In genomic region chr1:109499081-109499480, GRCh38 we compare ENCODE assay signal across 16 cellular contexts. TPM values are rescaled to one million over a fixed set of nuclear protein-coding genes. Genes with fewer than 3 reads are reported as not detected.
DNase-seq lines count a peak whose midpoint lies in the region; ATAC-seq and TF ChIP-seq lines count a peak whose summit lies in the region.
"Had no signal": no experiment of that assay in that cellular context is flagged by ENCODE, and none has a peak within 500 bp of the region (broad histone marks: within the 10 kb centered on the region; RNA-seq: fewer than 3 reads in every experiment).

No MANE protein-coding gene starts in this region.

- no peaks in the 10 kb centered on the region for H3K9me3 ChIP-seq in CD8-positive, alpha-beta T cell (ENCODE audit: low read length)
- no peaks in the 10 kb centered on the region for H3K9me3 ChIP-seq in WERI-Rb-1 (ENCODE audit: severe bottlenecking)
- no peaks in the 10 kb centered on the region for H3K9me3 ChIP-seq in skeletal muscle satellite cell (replicated peaks; ENCODE audit: low read length)
- H3K9me3 ChIP-seq: BE2C, HAP-1, mucosa of descending colon had no signal

- peaks cover 22% of the 10 kb centered on the region for H3K36me3 ChIP-seq in CD8-positive, alpha-beta T cell (ENCODE audit: insufficient read depth, low read length)
- peaks cover 20% of the 10 kb centered on the region for H3K36me3 ChIP-seq in WERI-Rb-1
- peaks cover 31% of the 10 kb centered on the region for H3K36me3 ChIP-seq in skeletal muscle satellite cell (ENCODE audit: insufficient read depth, low read length)
- H3K36me3 ChIP-seq: BE2C had no signal

- H3K27me3 ChIP-seq in CD8-positive, alpha-beta T cell (ENCODE audit: insufficient read depth, low read length) = no peaks in the 10 kb centered on the region
- H3K27me3 ChIP-seq in WERI-Rb-1 (ENCODE audit: insufficient read depth, low read depth, severe bottlenecking) = no peaks in the 10 kb centered on the region
- no peaks in the 10 kb centered on the region for H3K27me3 ChIP-seq in skeletal muscle satellite cell (ENCODE audit: control insufficient read depth, insufficient read depth, low read length)
- H3K27me3 ChIP-seq: BE2C had no signal

- peaks cover 41% of the 10 kb centered on the region for H3K36me3 Mint-ChIP-seq in CD8-positive, alpha-beta T cell

- H3K4me1 Mint-ChIP-seq in CD8-positive, alpha-beta T cell (ENCODE audit: low read depth) = peaks cover 87% of the 10 kb centered on the region

- ATAC-seq in CD8-positive, alpha-beta T cell = no peak
- ATAC-seq in GM19324 (IDR thresholded peaks at IDR 0.05; ENCODE audit: low FRiP score, unreplicated experiment) = no peak
- ATAC-seq in HG02938 (IDR thresholded peaks at IDR 0.05; ENCODE audit: unreplicated experiment) = no peak
- no peak for ATAC-seq in HG02678 (IDR thresholded peaks at IDR 0.05; ENCODE audit: unreplicated experiment)

- CTCF ChIA-PET in CD8-positive, alpha-beta T cell (lab: Charles Lee) = interaction anchor here (0.7 to 43.6 kb wide), 9 partner anchors 6 to 278 kb away, joined by 3 to 1903 read pairs (median 5); partner anchors contain the start of genes AMIGO1, ATXN7L2, CYB561D1 and GPR61

- peak overlapping the region; percentile 63 for H3K4me3 Mint-ChIP-seq in CD8-positive, alpha-beta T cell

- H3K27ac ChIP-seq in CD8-positive, alpha-beta T cell (ENCODE audit: low read depth, low read length) = peak overlapping the region; percentile 17
- H3K27ac ChIP-seq in WERI-Rb-1 (peak overlapping the region; percentile 41), epithelial cell of prostate (peak overlapping the region; percentile 57)

- H3K4me3 ChIP-seq in CD8-positive, alpha-beta T cell (ENCODE audit: low read depth, low read length) = no peak overlapping the region
- H3K4me3 ChIP-seq in WERI-Rb-1 (ENCODE audit: low read depth, low read length) (no peak overlapping the region), skeletal muscle satellite cell (ENCODE audit: low read length) (no peak overlapping the region)
- H3K4me3 ChIP-seq: HAP-1, mucosa of descending colon had no signal

- peak overlapping the region; percentile 30 for H3K4me2 ChIP-seq in skeletal muscle satellite cell (ENCODE audit: low read length)

- H3K27me3 Mint-ChIP-seq in CD8-positive, alpha-beta T cell (ENCODE audit: low read depth) = no peaks in the 10 kb centered on the region

- POLR2A ChIA-PET in CD8-positive, alpha-beta T cell (lab: Charles Lee) = interaction anchor here (0.7 to 12.9 kb wide), 5 partner anchors 9 to 151 kb away, joined by 3 to 132 read pairs (median 17); partner anchors contain the start of genes AMIGO1 and ATXN7L2

- DNase-seq in CD8-positive, alpha-beta T cell = peak in 1 of 7 experiments; percentile 35
- DNase-seq in WERI-Rb-1 (no peak), epithelial cell of prostate (ENCODE audit: low read depth, low spot score) (no peak)
- DNase-seq in stimulated activated naive CD4-positive, alpha-beta T cell treated with Interleukin-2 at 50 U/mL for 16 hours (lab: John Stamatoyannopoulos, UW) = no peak
- DNase-seq: activated CD4-positive, alpha-beta T cell treated with anti-CD3 and anti-CD28 coated beads for 48 hours; activated gamma-delta T cell; mucosa of descending colon; NCI-H2107; stimulated activated CD4-positive, alpha-beta T cell treated with anti-CD3 and anti-CD28 coated beads, Interleukin-1b, Interleukin-23, amount 100 ng/mL, for 48 hours had no signal

- H3K9me3 Mint-ChIP-seq in CD8-positive, alpha-beta T cell = no peaks in the 10 kb centered on the region

- no peak overlapping the region for H3K9ac ChIP-seq in skeletal muscle satellite cell (ENCODE audit: low read depth, low read length)

- H3K4me1 ChIP-seq in CD8-positive, alpha-beta T cell (ENCODE audit: insufficient read depth, low read length) = peaks cover 92% of the 10 kb centered on the region
- peaks cover 26% of the 10 kb centered on the region for H3K4me1 ChIP-seq in skeletal muscle satellite cell (ENCODE audit: control insufficient read depth, insufficient read depth, low read length)
- H3K4me1 ChIP-seq: BE2C had no signal

- peak overlapping the region; percentile 97 for H3K27ac Mint-ChIP-seq in CD8-positive, alpha-beta T cell

- intact Hi-C loops in CD8-positive, alpha-beta T cell (cut with DNase I, micrococcal nuclease) = no loop called here

- TF ChIP-seq CTCF in CD8-positive, alpha-beta T cell (IDR thresholded peaks at IDR 0.05) = no peak
- TF ChIP-seq CTCF in WERI-Rb-1 (IDR thresholded peaks at IDR 0.05; ENCODE audit: low read depth, low read length) = no peak

RNA-seq across cellular contexts. Expression of gene CYB561D1, which starts 5.2 kb away (rescaled TPM):
- 10 to 100 TPM; 10.2 to 12.3 TPM for total RNA-seq in CD8-positive, alpha-beta T cell
- 3.3 and 4.4 TPM in 2 replicates for total RNA-seq in skeletal muscle satellite cell (2012; rRNA removed)

RNA-seq across cellular contexts. Expression of gene AMIGO1, which starts 10.4 kb away (rescaled TPM):
- total RNA-seq in CD8-positive, alpha-beta T cell = 1 to 10 TPM; 8.6 to 9.6 TPM
- total RNA-seq in skeletal muscle satellite cell (2012; rRNA removed) = under 0.01 and 0.25 TPM in 2 replicates

RNA-seq across cellular contexts. Expression of gene ATXN7L2, which starts 15.4 kb away (rescaled TPM):
- total RNA-seq in CD8-positive, alpha-beta T cell = 10 to 100 TPM; 16.8 to 19.4 TPM
- 1.5 and 4.1 TPM in 2 replicates for total RNA-seq in skeletal muscle satellite cell (2012; rRNA removed)

RNA-seq across cellular contexts. Expression of gene SYPL2, which starts 32.7 kb away (rescaled TPM):
- not detected for total RNA-seq in CD8-positive, alpha-beta T cell
- under 0.01 and 0.25 TPM in 2 replicates for total RNA-seq in skeletal muscle satellite cell (2012; rRNA removed)
- total RNA-seq: OCI-LY7 had no signal

RNA-seq across cellular contexts. Expression of gene GPR61, which starts 40.6 kb away (rescaled TPM):
- total RNA-seq in CD8-positive, alpha-beta T cell = under 1 TPM; 0.43 to 0.86 TPM
- total RNA-seq in skeletal muscle satellite cell (2012; rRNA removed) = not detected in 2 replicates
- total RNA-seq: OCI-LY7 had no signal
